In the genomic region with DNA sequence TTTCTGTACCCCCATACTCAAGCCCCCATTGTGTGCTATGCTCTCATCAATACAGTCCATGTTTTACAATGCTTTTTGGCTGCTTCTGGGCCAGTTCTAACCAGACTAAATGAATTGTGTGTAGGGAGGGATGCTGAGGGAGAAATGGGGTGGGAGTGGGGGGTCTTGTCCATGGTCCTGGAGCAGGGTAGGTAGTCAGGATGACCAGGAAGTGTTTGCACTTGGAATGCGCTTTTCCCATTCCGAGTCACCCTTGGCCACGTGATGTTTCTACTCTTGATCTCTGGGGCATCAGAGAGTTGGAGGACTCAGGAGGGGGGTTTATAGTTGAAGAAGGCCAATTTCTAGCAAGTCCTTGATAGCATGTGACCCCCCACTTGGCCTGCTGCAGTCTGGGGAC, we compare ENCODE assay signal across 29 cellular contexts. TPM values are rescaled to one million over a fixed set of nuclear protein-coding genes. Genes with fewer than 3 reads are reported as not detected.
"Had no signal": no experiment of that assay in that cellular context is flagged by ENCODE, and none has a peak within 500 bp of the region (broad histone marks: within the 10 kb centered on the region; RNA-seq: fewer than 3 reads in every experiment).

No MANE protein-coding gene starts in this region.

- H3K9ac ChIP-seq: neural progenitor cell had no signal

- H3K27me3 ChIP-seq: heart right ventricle, neural progenitor cell, pancreas, tibial artery, upper lobe of left lung, vagina had no signal

- H3K27ac Mint-ChIP-seq: memory B cell; mesothelial cell of epicardium; natural killer cell treated with Interleukin-12 subunit alpha and Interleukin-12 subunit beta and Interleukin-15 and Interleukin-18, amount 100 ng/mL, for 72 hours; neural progenitor cell; progenitor cell of endocrine pancreas had no signal

- H2AFZ ChIP-seq: neural progenitor cell had no signal

- FAIRE-seq: colon, frontal cortex, keratinocyte, pancreas had no signal

- H3K36me3 ChIP-seq: neural progenitor cell had no signal

- H3K27ac ChIP-seq: heart right ventricle, left ventricle myocardium inferior, neural progenitor cell, pancreas, tibial artery, vagina had no signal

- H3K9me3 Mint-ChIP-seq: immature natural killer cell; memory B cell; mesothelial cell of epicardium; natural killer cell treated with Interleukin-12 subunit alpha and Interleukin-12 subunit beta and Interleukin-15 and Interleukin-18, amount 100 ng/mL, for 72 hours; neural progenitor cell had no signal

- DNase-seq: dermis blood vessel endothelial cell; effector CD4-positive, alpha-beta T cell; heart right ventricle; hypothalamus; immature natural killer cell; left cardiac atrium; left ventricle myocardium inferior; lower lobe of right lung; nucleus accumbens; right cardiac atrium; stimulated activated CD4-positive, alpha-beta T cell treated with anti-CD3 and anti-CD28 coated beads, Interleukin-2, amount 100 ng/mL, for 48 hours; stimulated activated naive CD8-positive, alpha-beta T cell treated with anti-CD3 and anti-CD28 coated beads, Interleukin-15, Interleukin-2, amounts not matched to agents 100 U/mL and 50 U/mL, for 24 hours; tibial artery; upper lobe of left lung had no signal

- H3K4me2 ChIP-seq: neural progenitor cell, smooth muscle cell had no signal

- H3K9me3 ChIP-seq: heart right ventricle, left ventricle myocardium inferior, lower lobe of right lung, pancreas, tibial artery, upper lobe of left lung, vagina had no signal

- H3K27me3 Mint-ChIP-seq: memory B cell; natural killer cell treated with Interleukin-12 subunit alpha and Interleukin-12 subunit beta and Interleukin-15 and Interleukin-18, amount 100 ng/mL, for 72 hours; progenitor cell of endocrine pancreas had no signal

- H3K4me3 ChIP-seq: heart right ventricle, left ventricle myocardium inferior, lower lobe of right lung, neural progenitor cell, pancreas, smooth muscle cell, tibial artery, upper lobe of left lung, vagina had no signal

- ATAC-seq: esophagus mucosa; heart right ventricle; left cardiac atrium; lower lobe of right lung; natural killer cell treated with Interleukin-12 subunit alpha and Interleukin-12 subunit beta and Interleukin-15 and Interleukin-18, amount 100 ng/mL, for 72 hours; pancreas; right cardiac atrium; stimulated activated naive CD8-positive, alpha-beta T cell treated with anti-CD3 and anti-CD28 coated beads, Interleukin-15, Interleukin-2, amounts not matched to agents 100 U/mL and 50 U/mL, for 24 hours had no signal

- H3K4me3 Mint-ChIP-seq: immature natural killer cell; memory B cell; mesothelial cell of epicardium; natural killer cell treated with Interleukin-12 subunit alpha and Interleukin-12 subunit beta and Interleukin-15 and Interleukin-18, amount 100 ng/mL, for 72 hours; neural progenitor cell had no signal

RNA-seq across cellular contexts. Expression of a gene that starts 1.2 kb away (rescaled TPM):
- total RNA-seq: dermis blood vessel endothelial cell; esophagus mucosa; frontal cortex; glomerular endothelial cell; myocyte; natural killer cell treated with Interleukin-12 subunit alpha and Interleukin-12 subunit beta and Interleukin-15 and Interleukin-18, amount 100 ng/mL, for 72 hours; progenitor cell of endocrine pancreas; smooth muscle cell; temporal lobe had no signal
- polyA plus RNA-seq: immature natural killer cell, keratinocyte, smooth muscle cell had no signal
